In genomic region chr6:31270788-31271640, GRCh38 we compare ENCODE assay signal across 8 cellular contexts. TPM values are rescaled to one million over a fixed set of nuclear protein-coding genes. Genes with fewer than 3 reads are reported as not detected.
A peak's percentile ranks its signal among the peaks of the same experiment; 100 is the strongest.
DNase-seq lines count a peak whose midpoint lies in the region; ATAC-seq and TF ChIP-seq lines count a peak whose summit lies in the region.

No MANE protein-coding gene starts in this region.

- H3K27ac ChIP-seq in CD8-positive, alpha-beta memory T cell (ENCODE audit: low read depth, low read length) = peak overlapping the region; percentile 89
- peak overlapping the region; percentile 72 to 100 (median 98) for H3K27ac ChIP-seq in heart right ventricle

- peak; percentile 52 to 89 (median 70) for DNase-seq in CD8-positive, alpha-beta memory T cell
- peak; percentile 21 for DNase-seq in NOMO-1 treated with dmso at 0.1 percent for 144 hours (lab: John Stamatoyannopoulos, UW; ENCODE audit: unreplicated experiment)
- DNase-seq in activated naive CD4-positive, alpha-beta T cell treated with anti-CD3 and anti-CD28 coated beads, Interleukin-2, amount 50 U/mL, for 72 hours (ENCODE audit: low spot score in 2 of 2) = peak; percentile 26 to 89
- peak; percentile 82 to 85 for DNase-seq in heart right ventricle
- DNase-seq in retinal pigment epithelial cell (ENCODE audit: low read depth) = peak; percentile 0
- DNase-seq in HuH-7.5 (ENCODE audit: low spot score) = no peak

- CTCF ChIA-PET in CD8-positive, alpha-beta memory T cell (lab: Charles Lee) = no interaction called here

- WGBS in heart right ventricle, 2 donors = 5 to 9% methylated on average over 46 to 62 of the region's 62 CpGs

- peaks cover 49% of the 10 kb centered on the region for H3K4me1 ChIP-seq in CD8-positive, alpha-beta memory T cell (ENCODE audit: insufficient read depth, low read length)
- peaks cover 0 to 25% (median 7%) of the 10 kb centered on the region in 9 donors for H3K4me1 ChIP-seq in heart right ventricle

- no peaks in the 10 kb centered on the region for H3K27me3 ChIP-seq in CD8-positive, alpha-beta memory T cell (ENCODE audit: insufficient read depth, low read length, poor library complexity, severe bottlenecking)
- no peaks in the 10 kb centered on the region for H3K27me3 ChIP-seq in heart right ventricle

- H3K9me3 Mint-ChIP-seq in CD8-positive, alpha-beta memory T cell = peaks cover 0 to 2% (median 0%) of the 10 kb centered on the region in 5 donors
- no peaks in the 10 kb centered on the region for H3K9me3 Mint-ChIP-seq in activated naive CD4-positive, alpha-beta T cell treated with anti-CD3 and anti-CD28 coated beads, Interleukin-2, amount 50 U/mL, for 72 hours

- peaks cover 59 to 78% (median 66%) of the 10 kb centered on the region in 3 donors for H3K4me1 Mint-ChIP-seq in CD8-positive, alpha-beta memory T cell

- peak overlapping the region; percentile 99 to 100 (median 100) for H3K27ac Mint-ChIP-seq in CD8-positive, alpha-beta memory T cell
- peak overlapping the region; percentile 94 to 99 for H3K27ac Mint-ChIP-seq in activated naive CD4-positive, alpha-beta T cell treated with anti-CD3 and anti-CD28 coated beads, Interleukin-2, amount 50 U/mL, for 72 hours

- POLR2A ChIA-PET in CD8-positive, alpha-beta memory T cell (lab: Charles Lee) = interaction anchor here (1.3 to 3.7 kb wide), 3 partner anchors 37 to 83 kb away, joined by 5 to 42 read pairs (median 10); no protein-coding TSS in a partner anchor

- H3K27me3 Mint-ChIP-seq in CD8-positive, alpha-beta memory T cell = peaks cover 0 to 20% of the 10 kb centered on the region in 2 donors

- H3K36me3 ChIP-seq in CD8-positive, alpha-beta memory T cell (ENCODE audit: insufficient read depth, low read length) = peaks cover 25% of the 10 kb centered on the region
- peaks cover 0 to 32% (median 0%) of the 10 kb centered on the region in 9 donors for H3K36me3 ChIP-seq in heart right ventricle

- no peak for TF ChIP-seq CTCF in heart right ventricle (IDR thresholded peaks at IDR 0.05)
- no peak for TF ChIP-seq CTCF in retinal pigment epithelial cell (conservative IDR thresholded peaks at IDR 0.05; ENCODE audit: low read depth, low read length)

- intact Hi-C loops in heart right ventricle (cut with DNase I) = loop anchor here in 8 of 10 donors (2.0 to 10.0 kb wide), 6 partner anchors 69 to 136 kb away; partner anchors contain the start of genes PSORS1C2 (in 2 of the 8) and HLA-B (in 1 of the 8)

- peak overlapping the region; percentile 78 for H3K4me3 ChIP-seq in CD8-positive, alpha-beta memory T cell (ENCODE audit: low read length)
- H3K4me3 ChIP-seq in heart right ventricle (peak overlapping the region; percentile 31 to 97 (median 77)), retinal pigment epithelial cell (ENCODE audit: low read length) (peak overlapping the region; percentile 73)

- H3K4me3 Mint-ChIP-seq in CD8-positive, alpha-beta memory T cell = peak overlapping the region; percentile 94 to 100 (median 98)

- H3K36me3 Mint-ChIP-seq in CD8-positive, alpha-beta memory T cell = peaks cover 18 to 59% (median 29%) of the 10 kb centered on the region in 3 donors
- H3K36me3 Mint-ChIP-seq in activated naive CD4-positive, alpha-beta T cell treated with anti-CD3 and anti-CD28 coated beads, Interleukin-2, amount 50 U/mL, for 72 hours = peaks cover 35 to 37% of the 10 kb centered on the region in 2 donors

- H3K9me3 ChIP-seq in CD8-positive, alpha-beta memory T cell (ENCODE audit: low read length) = no peaks in the 10 kb centered on the region
- no peaks in the 10 kb centered on the region for H3K9me3 ChIP-seq in heart right ventricle

- ATAC-seq in GM21723 (IDR thresholded peaks at IDR 0.05; ENCODE audit: unreplicated experiment) = peak; percentile 37
- peak; percentile 34 to 47 for ATAC-seq in activated naive CD4-positive, alpha-beta T cell treated with anti-CD3 and anti-CD28 coated beads, Interleukin-2, amount 50 U/mL, for 72 hours
- peak; percentile 64 to 83 (median 77) for ATAC-seq in heart right ventricle
- ATAC-seq in GM18858 (IDR thresholded peaks at IDR 0.05; ENCODE audit: unreplicated experiment) = no peak

RNA-seq across cellular contexts. Expression of gene HLA-C, which starts 0.9 kb away (rescaled TPM):
- 100 to 1,000 TPM; 823 to 860 TPM for total RNA-seq in CD8-positive, alpha-beta memory T cell
- 4,018 TPM for polyA plus RNA-seq in CD8-positive, alpha-beta memory T cell
- total RNA-seq in activated naive CD4-positive, alpha-beta T cell treated with anti-CD3 and anti-CD28 coated beads, Interleukin-2, amount 50 U/mL, for 72 hours = 1,000 to 10,000 TPM in 1 of 2 donors, 100 to 1,000 TPM in 1; 501 to 2,234 TPM
- total RNA-seq in heart right ventricle = 1,000 to 10,000 TPM in 1 of 10 donors, 100 to 1,000 TPM in 9; 121 to 1,262 (median 232) TPM
- polyA plus RNA-seq in heart right ventricle = 100 to 1,000 TPM; 193 to 266 TPM
